1 cellular context compared by ENCODE assay signal in the genomic region with DNA sequence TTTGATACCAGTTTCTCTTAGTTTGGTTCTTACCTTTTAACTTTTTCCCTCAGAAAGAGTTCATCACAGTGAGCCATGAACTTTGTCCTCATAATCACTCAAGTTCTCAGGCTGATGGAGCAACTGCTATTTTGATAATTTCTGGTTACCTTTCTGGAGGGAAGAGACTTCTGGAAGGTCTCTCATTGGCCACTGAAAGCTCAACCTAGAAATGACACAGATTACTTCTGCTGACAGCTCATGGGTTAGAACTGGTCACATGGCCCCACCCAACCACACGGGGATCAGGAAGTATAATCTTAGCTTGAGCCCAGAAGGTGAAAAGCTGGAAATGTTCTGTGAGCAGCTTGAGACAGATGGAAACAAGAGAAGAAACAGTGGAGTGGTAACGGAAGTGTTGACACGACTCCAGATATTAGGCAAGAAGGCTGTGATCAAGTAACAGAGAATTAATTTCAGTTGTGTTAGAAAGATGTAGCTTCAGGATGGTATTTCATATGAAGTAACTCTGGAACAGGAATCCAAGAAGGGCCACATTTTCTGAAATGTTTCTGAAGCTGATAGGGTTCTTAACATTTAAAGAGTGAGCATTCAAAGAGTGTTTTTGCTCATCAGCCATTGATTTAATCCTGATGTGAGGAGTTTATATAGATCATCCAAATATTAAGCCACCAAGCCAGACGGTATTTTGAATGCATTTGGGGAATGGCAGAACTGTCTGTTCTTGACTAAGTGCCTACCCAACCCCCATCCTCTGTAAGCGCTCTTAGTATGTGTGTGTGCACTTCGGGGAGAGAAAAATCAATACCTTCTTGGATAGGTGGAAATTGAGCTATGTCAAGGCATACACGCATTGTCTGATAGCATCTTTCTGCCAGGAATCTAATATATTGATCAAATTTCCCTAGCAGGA.
TF ChIP-seq lines count a peak whose summit lies in the region.

No MANE protein-coding gene starts in this region.

TF ChIP-seq in K562, 482 proteins besides CTCF, POLR2A, EP300 and RAD21 (continued from another document and continues in another):
- TF ChIP-seq, protein P1, sequence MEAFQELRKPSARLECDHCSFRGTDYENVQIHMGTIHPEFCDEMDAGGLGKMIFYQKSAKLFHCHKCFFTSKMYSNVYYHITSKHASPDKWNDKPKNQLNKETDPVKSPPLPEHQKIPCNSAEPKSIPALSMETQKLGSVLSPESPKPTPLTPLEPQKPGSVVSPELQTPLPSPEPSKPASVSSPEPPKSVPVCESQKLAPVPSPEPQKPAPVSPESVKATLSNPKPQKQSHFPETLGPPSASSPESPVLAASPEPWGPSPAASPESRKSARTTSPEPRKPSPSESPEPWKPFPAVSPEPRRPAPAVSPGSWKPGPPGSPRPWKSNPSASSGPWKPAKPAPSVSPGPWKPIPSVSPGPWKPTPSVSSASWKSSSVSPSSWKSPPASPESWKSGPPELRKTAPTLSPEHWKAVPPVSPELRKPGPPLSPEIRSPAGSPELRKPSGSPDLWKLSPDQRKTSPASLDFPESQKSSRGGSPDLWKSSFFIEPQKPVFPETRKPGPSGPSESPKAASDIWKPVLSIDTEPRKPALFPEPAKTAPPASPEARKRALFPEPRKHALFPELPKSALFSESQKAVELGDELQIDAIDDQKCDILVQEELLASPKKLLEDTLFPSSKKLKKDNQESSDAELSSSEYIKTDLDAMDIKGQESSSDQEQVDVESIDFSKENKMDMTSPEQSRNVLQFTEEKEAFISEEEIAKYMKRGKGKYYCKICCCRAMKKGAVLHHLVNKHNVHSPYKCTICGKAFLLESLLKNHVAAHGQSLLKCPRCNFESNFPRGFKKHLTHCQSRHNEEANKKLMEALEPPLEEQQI (IDR thresholded peaks at IDR 0.05), result peak; percentile 68; the same call in 1 of the 2 replicates
- TF ChIP-seq, protein P2, sequence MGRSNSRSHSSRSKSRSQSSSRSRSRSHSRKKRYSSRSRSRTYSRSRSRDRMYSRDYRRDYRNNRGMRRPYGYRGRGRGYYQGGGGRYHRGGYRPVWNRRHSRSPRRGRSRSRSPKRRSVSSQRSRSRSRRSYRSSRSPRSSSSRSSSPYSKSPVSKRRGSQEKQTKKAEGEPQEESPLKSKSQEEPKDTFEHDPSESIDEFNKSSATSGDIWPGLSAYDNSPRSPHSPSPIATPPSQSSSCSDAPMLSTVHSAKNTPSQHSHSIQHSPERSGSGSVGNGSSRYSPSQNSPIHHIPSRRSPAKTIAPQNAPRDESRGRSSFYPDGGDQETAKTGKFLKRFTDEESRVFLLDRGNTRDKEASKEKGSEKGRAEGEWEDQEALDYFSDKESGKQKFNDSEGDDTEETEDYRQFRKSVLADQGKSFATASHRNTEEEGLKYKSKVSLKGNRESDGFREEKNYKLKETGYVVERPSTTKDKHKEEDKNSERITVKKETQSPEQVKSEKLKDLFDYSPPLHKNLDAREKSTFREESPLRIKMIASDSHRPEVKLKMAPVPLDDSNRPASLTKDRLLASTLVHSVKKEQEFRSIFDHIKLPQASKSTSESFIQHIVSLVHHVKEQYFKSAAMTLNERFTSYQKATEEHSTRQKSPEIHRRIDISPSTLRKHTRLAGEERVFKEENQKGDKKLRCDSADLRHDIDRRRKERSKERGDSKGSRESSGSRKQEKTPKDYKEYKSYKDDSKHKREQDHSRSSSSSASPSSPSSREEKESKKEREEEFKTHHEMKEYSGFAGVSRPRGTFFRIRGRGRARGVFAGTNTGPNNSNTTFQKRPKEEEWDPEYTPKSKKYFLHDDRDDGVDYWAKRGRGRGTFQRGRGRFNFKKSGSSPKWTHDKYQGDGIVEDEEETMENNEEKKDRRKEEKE (IDR thresholded peaks at IDR 0.05; ENCODE audit: borderline replicate concordance in 1 of 2, control insufficient read depth in 1 of 2, low read depth in 2 of 2, low read length in 1 of 2), result no peak
- TF ChIP-seq TCF7L2 (IDR thresholded peaks at IDR 0.05; ENCODE audit: low read depth, low read length), result no peak
- TF ChIP-seq, protein P3, sequence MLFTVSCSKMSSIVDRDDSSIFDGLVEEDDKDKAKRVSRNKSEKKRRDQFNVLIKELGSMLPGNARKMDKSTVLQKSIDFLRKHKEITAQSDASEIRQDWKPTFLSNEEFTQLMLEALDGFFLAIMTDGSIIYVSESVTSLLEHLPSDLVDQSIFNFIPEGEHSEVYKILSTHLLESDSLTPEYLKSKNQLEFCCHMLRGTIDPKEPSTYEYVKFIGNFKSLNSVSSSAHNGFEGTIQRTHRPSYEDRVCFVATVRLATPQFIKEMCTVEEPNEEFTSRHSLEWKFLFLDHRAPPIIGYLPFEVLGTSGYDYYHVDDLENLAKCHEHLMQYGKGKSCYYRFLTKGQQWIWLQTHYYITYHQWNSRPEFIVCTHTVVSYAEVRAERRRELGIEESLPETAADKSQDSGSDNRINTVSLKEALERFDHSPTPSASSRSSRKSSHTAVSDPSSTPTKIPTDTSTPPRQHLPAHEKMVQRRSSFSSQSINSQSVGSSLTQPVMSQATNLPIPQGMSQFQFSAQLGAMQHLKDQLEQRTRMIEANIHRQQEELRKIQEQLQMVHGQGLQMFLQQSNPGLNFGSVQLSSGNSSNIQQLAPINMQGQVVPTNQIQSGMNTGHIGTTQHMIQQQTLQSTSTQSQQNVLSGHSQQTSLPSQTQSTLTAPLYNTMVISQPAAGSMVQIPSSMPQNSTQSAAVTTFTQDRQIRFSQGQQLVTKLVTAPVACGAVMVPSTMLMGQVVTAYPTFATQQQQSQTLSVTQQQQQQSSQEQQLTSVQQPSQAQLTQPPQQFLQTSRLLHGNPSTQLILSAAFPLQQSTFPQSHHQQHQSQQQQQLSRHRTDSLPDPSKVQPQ (CRISPR knock-in tag; IDR thresholded peaks at IDR 0.05; ENCODE audit: borderline replicate concordance), result 0 out of 2 replicates have a peak, but pooled peaks have one; percentile 32
- 0 out of 2 replicates have a peak, but pooled peaks have one; percentile 41 for TF ChIP-seq ZNF764 (CRISPR knock-in tag; IDR thresholded peaks at IDR 0.05; ENCODE audit: low read depth)
- TF ChIP-seq, protein P4, sequence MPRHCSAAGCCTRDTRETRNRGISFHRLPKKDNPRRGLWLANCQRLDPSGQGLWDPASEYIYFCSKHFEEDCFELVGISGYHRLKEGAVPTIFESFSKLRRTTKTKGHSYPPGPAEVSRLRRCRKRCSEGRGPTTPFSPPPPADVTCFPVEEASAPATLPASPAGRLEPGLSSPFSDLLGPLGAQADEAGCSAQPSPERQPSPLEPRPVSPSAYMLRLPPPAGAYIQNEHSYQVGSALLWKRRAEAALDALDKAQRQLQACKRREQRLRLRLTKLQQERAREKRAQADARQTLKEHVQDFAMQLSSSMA (CRISPR knock-in tag; IDR thresholded peaks at IDR 0.05), result no peak
- no peak for TF ChIP-seq TAF15 (IDR thresholded peaks at IDR 0.05; ENCODE audit: low read depth, low read length)
- TF ChIP-seq, protein P5, sequence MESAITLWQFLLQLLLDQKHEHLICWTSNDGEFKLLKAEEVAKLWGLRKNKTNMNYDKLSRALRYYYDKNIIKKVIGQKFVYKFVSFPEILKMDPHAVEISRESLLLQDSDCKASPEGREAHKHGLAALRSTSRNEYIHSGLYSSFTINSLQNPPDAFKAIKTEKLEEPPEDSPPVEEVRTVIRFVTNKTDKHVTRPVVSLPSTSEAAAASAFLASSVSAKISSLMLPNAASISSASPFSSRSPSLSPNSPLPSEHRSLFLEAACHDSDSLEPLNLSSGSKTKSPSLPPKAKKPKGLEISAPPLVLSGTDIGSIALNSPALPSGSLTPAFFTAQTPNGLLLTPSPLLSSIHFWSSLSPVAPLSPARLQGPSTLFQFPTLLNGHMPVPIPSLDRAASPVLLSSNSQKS (CRISPR knock-in tag; IDR thresholded peaks at IDR 0.05), result no peak
- TF ChIP-seq, protein P6, sequence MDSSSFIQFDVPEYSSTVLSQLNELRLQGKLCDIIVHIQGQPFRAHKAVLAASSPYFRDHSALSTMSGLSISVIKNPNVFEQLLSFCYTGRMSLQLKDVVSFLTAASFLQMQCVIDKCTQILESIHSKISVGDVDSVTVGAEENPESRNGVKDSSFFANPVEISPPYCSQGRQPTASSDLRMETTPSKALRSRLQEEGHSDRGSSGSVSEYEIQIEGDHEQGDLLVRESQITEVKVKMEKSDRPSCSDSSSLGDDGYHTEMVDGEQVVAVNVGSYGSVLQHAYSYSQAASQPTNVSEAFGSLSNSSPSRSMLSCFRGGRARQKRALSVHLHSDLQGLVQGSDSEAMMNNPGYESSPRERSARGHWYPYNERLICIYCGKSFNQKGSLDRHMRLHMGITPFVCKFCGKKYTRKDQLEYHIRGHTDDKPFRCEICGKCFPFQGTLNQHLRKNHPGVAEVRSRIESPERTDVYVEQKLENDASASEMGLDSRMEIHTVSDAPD (CRISPR knock-in tag; IDR thresholded peaks at IDR 0.05), result no peak
- TF ChIP-seq ELF4 (CRISPR knock-in tag; IDR thresholded peaks at IDR 0.05), result peak; percentile 73; the same call in 1 of the 2 replicates
- no peak for TF ChIP-seq ZEB2 (IDR thresholded peaks at IDR 0.05)
- TF ChIP-seq ZNF146 (CRISPR knock-in tag; IDR thresholded peaks at IDR 0.05; ENCODE audit: unreplicated experiment), result no peak
- TF ChIP-seq NCOA4 (IDR thresholded peaks at IDR 0.05; ENCODE audit: partially characterized antibody), result no peak
- peak; percentile 15; the same call in 1 of the 2 replicates for TF ChIP-seq PML (IDR thresholded peaks at IDR 0.05; ENCODE audit: low read length)
- TF ChIP-seq SLC30A9 (CRISPR knock-in tag; IDR thresholded peaks at IDR 0.05), result no peak
- TF ChIP-seq, protein P7, sequence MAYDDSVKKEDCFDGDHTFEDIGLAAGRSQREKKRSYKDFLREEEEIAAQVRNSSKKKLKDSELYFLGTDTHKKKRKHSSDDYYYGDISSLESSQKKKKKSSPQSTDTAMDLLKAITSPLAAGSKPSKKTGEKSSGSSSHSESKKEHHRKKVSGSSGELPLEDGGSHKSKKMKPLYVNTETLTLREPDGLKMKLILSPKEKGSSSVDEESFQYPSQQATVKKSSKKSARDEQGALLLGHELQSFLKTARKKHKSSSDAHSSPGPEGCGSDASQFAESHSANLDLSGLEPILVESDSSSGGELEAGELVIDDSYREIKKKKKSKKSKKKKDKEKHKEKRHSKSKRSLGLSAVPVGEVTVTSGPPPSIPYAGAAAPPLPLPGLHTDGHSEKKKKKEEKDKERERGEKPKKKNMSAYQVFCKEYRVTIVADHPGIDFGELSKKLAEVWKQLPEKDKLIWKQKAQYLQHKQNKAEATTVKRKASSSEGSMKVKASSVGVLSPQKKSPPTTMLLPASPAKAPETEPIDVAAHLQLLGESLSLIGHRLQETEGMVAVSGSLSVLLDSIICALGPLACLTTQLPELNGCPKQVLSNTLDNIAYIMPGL (CRISPR knock-in tag; IDR thresholded peaks at IDR 0.05), result no peak
- 0 out of 2 replicates have a peak, but pooled peaks have one; percentile 8 for TF ChIP-seq SP1 (CRISPR knock-in tag; IDR thresholded peaks at IDR 0.05)
- TF ChIP-seq, protein P8, sequence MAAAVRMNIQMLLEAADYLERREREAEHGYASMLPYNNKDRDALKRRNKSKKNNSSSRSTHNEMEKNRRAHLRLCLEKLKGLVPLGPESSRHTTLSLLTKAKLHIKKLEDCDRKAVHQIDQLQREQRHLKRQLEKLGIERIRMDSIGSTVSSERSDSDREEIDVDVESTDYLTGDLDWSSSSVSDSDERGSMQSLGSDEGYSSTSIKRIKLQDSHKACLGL (CRISPR knock-in tag; IDR thresholded peaks at IDR 0.05; ENCODE audit: borderline replicate concordance, poor library complexity, severe bottlenecking), result no peak
- peak; percentile 62 for TF ChIP-seq TBP (optimal IDR thresholded peaks at IDR 0.05; ENCODE audit: low read depth, low read length)
- TF ChIP-seq THRAP3 (IDR thresholded peaks at IDR 0.05; ENCODE audit: borderline replicate concordance), result no peak
- TF ChIP-seq SMARCB1 (IDR thresholded peaks at IDR 0.05; ENCODE audit: insufficient read length, low read depth), result no peak
- TF ChIP-seq BCL6 (CRISPR knock-in tag; IDR thresholded peaks at IDR 0.05), result no peak
- TF ChIP-seq, protein P9, sequence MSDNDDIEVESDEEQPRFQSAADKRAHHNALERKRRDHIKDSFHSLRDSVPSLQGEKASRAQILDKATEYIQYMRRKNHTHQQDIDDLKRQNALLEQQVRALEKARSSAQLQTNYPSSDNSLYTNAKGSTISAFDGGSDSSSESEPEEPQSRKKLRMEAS (CRISPR knock-in tag; IDR thresholded peaks at IDR 0.05), result peak; percentile 50; the same call in 1 of the 2 replicates
- no peak for TF ChIP-seq CHD1 (IDR thresholded peaks at IDR 0.05; ENCODE audit: low read length)
- peak; percentile 74 for TF ChIP-seq POLR2AphosphoS5 (IDR thresholded peaks at IDR 0.05; ENCODE audit: control insufficient read depth, insufficient read depth, low read depth, low read length)
- peak; percentile 37; the same call in 1 of the 2 replicates for TF ChIP-seq ZNF766 (CRISPR knock-in tag; conservative IDR thresholded peaks at IDR 0.05)
- 0 out of 4 replicates have a peak, but pooled peaks of 1 of the 2 experiments have one; percentile 3 for TF ChIP-seq TEAD1 (CRISPR knock-in tag; IDR thresholded peaks at IDR 0.05)
- TF ChIP-seq, protein P10, sequence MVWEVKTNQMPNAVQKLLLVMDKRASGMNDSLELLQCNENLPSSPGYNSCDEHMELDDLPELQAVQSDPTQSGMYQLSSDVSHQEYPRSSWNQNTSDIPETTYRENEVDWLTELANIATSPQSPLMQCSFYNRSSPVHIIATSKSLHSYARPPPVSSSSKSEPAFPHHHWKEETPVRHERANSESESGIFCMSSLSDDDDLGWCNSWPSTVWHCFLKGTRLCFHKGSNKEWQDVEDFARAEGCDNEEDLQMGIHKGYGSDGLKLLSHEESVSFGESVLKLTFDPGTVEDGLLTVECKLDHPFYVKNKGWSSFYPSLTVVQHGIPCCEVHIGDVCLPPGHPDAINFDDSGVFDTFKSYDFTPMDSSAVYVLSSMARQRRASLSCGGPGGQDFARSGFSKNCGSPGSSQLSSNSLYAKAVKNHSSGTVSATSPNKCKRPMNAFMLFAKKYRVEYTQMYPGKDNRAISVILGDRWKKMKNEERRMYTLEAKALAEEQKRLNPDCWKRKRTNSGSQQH (CRISPR knock-in tag; IDR thresholded peaks at IDR 0.05), result no peak
- TF ChIP-seq U2AF1 (optimal IDR thresholded peaks at IDR 0.05; ENCODE audit: low read depth, low read length), result no peak
- no peak for TF ChIP-seq DPF2 (IDR thresholded peaks at IDR 0.05)
- TF ChIP-seq RBM17 (IDR thresholded peaks at IDR 0.05; ENCODE audit: borderline replicate concordance, low read depth, low read length), result no peak
- peak; percentile 61 for TF ChIP-seq TAF1 (IDR thresholded peaks at IDR 0.05; ENCODE audit: control insufficient read depth, extremely low read depth, insufficient read depth, low read length, severe bottlenecking)
